In genomic region chr9:132474253-132474652, GRCh38 we compare ENCODE assay signal across 1 cellular context.
TF ChIP-seq lines count a peak whose summit lies in the region.

No MANE protein-coding gene starts in this region.

TF ChIP-seq in HepG2, 621 proteins besides CTCF, POLR2A, EP300 and RAD21 (continued from another document and continues in another):
- TF ChIP-seq SNAI1 (CRISPR knock-in tag; IDR thresholded peaks at IDR 0.05; ENCODE audit: borderline replicate concordance) (no peak), HNF4G (IDR thresholded peaks at IDR 0.05; ENCODE audit: borderline replicate concordance, low read depth, low read length) (peak; percentile 59), HNF4G (CRISPR knock-in tag; IDR thresholded peaks at IDR 0.05; ENCODE audit: borderline replicate concordance, low read depth) (no peak), NR2F1 (CRISPR knock-in tag; IDR thresholded peaks at IDR 0.05) (peak in 1 of 2 experiments; percentile 46; a peak in 2 of 4 replicates), ZNF446 (CRISPR knock-in tag; IDR thresholded peaks at IDR 0.05) (no peak), TCF7 (IDR thresholded peaks at IDR 0.05; ENCODE audit: low read depth) (0 out of 2 replicates have a peak, but pooled peaks have one; percentile 44), NR2F2 (IDR thresholded peaks at IDR 0.05; ENCODE audit: borderline replicate concordance, low read depth) (0 out of 2 replicates have a peak, but pooled peaks have one; percentile 29), PRDM10 (CRISPR knock-in tag; IDR thresholded peaks at IDR 0.05; ENCODE audit: low read depth) (peak; percentile 59; the same call in 1 of the 2 replicates), KDM3A (CRISPR knock-in tag; IDR thresholded peaks at IDR 0.05; ENCODE audit: low read depth) (no peak), HNF4A (CRISPR knock-in tag; IDR thresholded peaks at IDR 0.05) (peak; percentile 26; the same call in 1 of the 2 replicates), SOX6 (IDR thresholded peaks at IDR 0.05) (no peak), SOX6 (CRISPR knock-in tag; IDR thresholded peaks at IDR 0.05) (no peak; the same call in 1 of the 2 replicates), ZNF430 (CRISPR knock-in tag; IDR thresholded peaks at IDR 0.05) (no peak), ZNF550 (CRISPR knock-in tag; IDR thresholded peaks at IDR 0.05; ENCODE audit: borderline replicate concordance) (no peak), ZNF83 (CRISPR knock-in tag; IDR thresholded peaks at IDR 0.05; ENCODE audit: borderline replicate concordance) (no peak), ZKSCAN5 (CRISPR knock-in tag; IDR thresholded peaks at IDR 0.05) (no peak), TGIF2 (CRISPR knock-in tag; IDR thresholded peaks at IDR 0.05) (no peak), RERE (CRISPR knock-in tag; IDR thresholded peaks at IDR 0.05; ENCODE audit: low read depth) (no peak), NR2F6 (IDR thresholded peaks at IDR 0.05) (peak; percentile 38; the same call in 1 of the 2 replicates), NR2F6 (CRISPR knock-in tag; IDR thresholded peaks at IDR 0.05) (no peak; the same call in 1 of the 2 replicates), MXI1 (IDR thresholded peaks at IDR 0.05; ENCODE audit: borderline replicate concordance, low read depth, low read length) (no peak), ZNF792 (CRISPR knock-in tag; IDR thresholded peaks at IDR 0.05) (no peak), HNF1B (CRISPR knock-in tag; IDR thresholded peaks at IDR 0.05) (no peak), SIN3B (IDR thresholded peaks at IDR 0.05; ENCODE audit: low read length) (no peak), NCOA5 (CRISPR knock-in tag; IDR thresholded peaks at IDR 0.05) (no peak), ZNF878 (CRISPR knock-in tag; IDR thresholded peaks at IDR 0.05) (no peak), ZNF383 (CRISPR knock-in tag; IDR thresholded peaks at IDR 0.05; ENCODE audit: borderline replicate concordance) (no peak), ZNF24 (IDR thresholded peaks at IDR 0.05) (peak; percentile 63; the same call in 1 of the 2 replicates), ZNF460 (CRISPR knock-in tag; IDR thresholded peaks at IDR 0.05; ENCODE audit: borderline replicate concordance) (no peak), MTF1 (CRISPR knock-in tag; IDR thresholded peaks at IDR 0.05) (no peak), FOXA3 (CRISPR knock-in tag; IDR thresholded peaks at IDR 0.05) (no peak), RBM22 (optimal IDR thresholded peaks at IDR 0.05; ENCODE audit: low read length) (no peak), FOXJ3 (CRISPR knock-in tag; IDR thresholded peaks at IDR 0.05; ENCODE audit: borderline replicate concordance) (no peak), ZNF777 (CRISPR knock-in tag; IDR thresholded peaks at IDR 0.05) (no peak), ZNF431 (CRISPR knock-in tag; IDR thresholded peaks at IDR 0.05; ENCODE audit: borderline replicate concordance, low read depth) (no peak), SAP130 (CRISPR knock-in tag; IDR thresholded peaks at IDR 0.05; ENCODE audit: low read depth) (no peak), SOX13 (IDR thresholded peaks at IDR 0.05) (no peak), SOX13 (CRISPR knock-in tag; conservative IDR thresholded peaks at IDR 0.05 in 1 of 2, IDR thresholded peaks at IDR 0.05 in 1 of 2) (peak in 1 of 2 experiments; percentile 37; a peak in 1 of 4 replicates), TBL1XR1 (IDR thresholded peaks at IDR 0.05; ENCODE audit: borderline replicate concordance, low read length, partially characterized antibody) (no peak), BCL6 (CRISPR knock-in tag; IDR thresholded peaks at IDR 0.05) (peak; percentile 76), ZBED4 (CRISPR knock-in tag; IDR thresholded peaks at IDR 0.05; ENCODE audit: borderline replicate concordance) (no peak), ZNF619 (CRISPR knock-in tag; IDR thresholded peaks at IDR 0.05) (no peak), ZFP36 (IDR thresholded peaks at IDR 0.05; ENCODE audit: borderline replicate concordance, low read depth, low read length, partially characterized antibody) (no peak), ASH2L (IDR thresholded peaks at IDR 0.05; ENCODE audit: insufficient read length, low read depth, low read length) (no peak), TEAD3 (CRISPR knock-in tag; optimal IDR thresholded peaks at IDR 0.05; ENCODE audit: borderline replicate concordance) (peak; percentile 40), RARG (CRISPR knock-in tag; IDR thresholded peaks at IDR 0.05; ENCODE audit: low read depth) (no peak)
- TF ChIP-seq, protein P1, sequence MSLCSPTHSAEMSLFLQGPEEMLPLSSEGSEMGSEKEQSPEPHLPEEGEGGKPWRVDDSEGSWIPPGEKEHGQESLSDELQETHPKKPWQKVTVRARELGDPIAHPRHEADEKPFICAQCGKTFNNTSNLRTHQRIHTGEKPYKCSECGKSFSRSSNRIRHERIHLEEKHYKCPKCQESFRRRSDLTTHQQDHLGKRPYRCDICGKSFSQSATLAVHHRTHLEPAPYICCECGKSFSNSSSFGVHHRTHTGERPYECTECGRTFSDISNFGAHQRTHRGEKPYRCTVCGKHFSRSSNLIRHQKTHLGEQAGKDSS (CRISPR knock-in tag; IDR thresholded peaks at IDR 0.05; ENCODE audit: borderline replicate concordance, low read depth), result no peak
- TF ChIP-seq, protein P2, sequence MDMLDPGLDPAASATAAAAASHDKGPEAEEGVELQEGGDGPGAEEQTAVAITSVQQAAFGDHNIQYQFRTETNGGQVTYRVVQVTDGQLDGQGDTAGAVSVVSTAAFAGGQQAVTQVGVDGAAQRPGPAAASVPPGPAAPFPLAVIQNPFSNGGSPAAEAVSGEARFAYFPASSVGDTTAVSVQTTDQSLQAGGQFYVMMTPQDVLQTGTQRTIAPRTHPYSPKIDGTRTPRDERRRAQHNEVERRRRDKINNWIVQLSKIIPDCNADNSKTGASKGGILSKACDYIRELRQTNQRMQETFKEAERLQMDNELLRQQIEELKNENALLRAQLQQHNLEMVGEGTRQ (IDR thresholded peaks at IDR 0.05; ENCODE audit: low read depth, low read length), result no peak
- TF ChIP-seq, protein P2 (CRISPR knock-in tag; IDR thresholded peaks at IDR 0.05; ENCODE audit: borderline replicate concordance), result no peak
